In genomic region chr5:111757582-111758283, GRCh38 we compare ENCODE assay signal across 8 cellular contexts.
DNase-seq lines count a peak whose midpoint lies in the region; ATAC-seq and TF ChIP-seq lines count a peak whose summit lies in the region.

No MANE protein-coding gene starts in this region.

- H3K4me3 ChIP-seq in AG09309 (ENCODE audit: control insufficient read depth, low read depth, low read length): peak overlapping the region; percentile 69

- TF ChIP-seq CTCF in AG09309 (IDR thresholded peaks at IDR 0.05; ENCODE audit: control insufficient read depth, insufficient read depth, low read depth, low read length, missing control alignments): no peak

- ATAC-seq in GM18907 (IDR thresholded peaks at IDR 0.05; ENCODE audit: unreplicated experiment) (peak; percentile 88), HG03135 (IDR thresholded peaks at IDR 0.05; ENCODE audit: unreplicated experiment) (peak; percentile 77)

- DNase-seq in AG09309 (ENCODE audit: low read depth) (peak; percentile 73), NCI-H2196 treated with DMSO at 0.1 percent for 48 hours (lab: John Stamatoyannopoulos, UW; ENCODE audit: unreplicated experiment) (peak; percentile 84), cerebellar nuclear complex (lab: John Stamatoyannopoulos, UW) (peak; percentile 36 to 66), kidney glomerular epithelial cell (lab: John Stamatoyannopoulos, UW) (peak; percentile 78)
- peak; percentile 65 for DNase-seq in activated CD4-positive, alpha-beta T cell treated with anti-CD3 and anti-CD28 coated beads for 1 hour
- DNase-seq in stimulated activated CD4-positive, alpha-beta T cell treated with anti-CD3 and anti-CD28 coated beads, Interleukin-15, amount 100 ng/mL, for 48 hours (ENCODE audit: low read depth in 2 of 2): peak; percentile 65 to 72

Comparison
In these comparisons a context has a peak if more than half of its experiments do, and no peak if none do; other contexts are left out.
1. Peak in every context shown above with its lines: DNase-seq, ATAC-seq and H3K4me3 ChIP-seq.